35 cellular contexts compared by ENCODE assay signal in the genomic region with DNA sequence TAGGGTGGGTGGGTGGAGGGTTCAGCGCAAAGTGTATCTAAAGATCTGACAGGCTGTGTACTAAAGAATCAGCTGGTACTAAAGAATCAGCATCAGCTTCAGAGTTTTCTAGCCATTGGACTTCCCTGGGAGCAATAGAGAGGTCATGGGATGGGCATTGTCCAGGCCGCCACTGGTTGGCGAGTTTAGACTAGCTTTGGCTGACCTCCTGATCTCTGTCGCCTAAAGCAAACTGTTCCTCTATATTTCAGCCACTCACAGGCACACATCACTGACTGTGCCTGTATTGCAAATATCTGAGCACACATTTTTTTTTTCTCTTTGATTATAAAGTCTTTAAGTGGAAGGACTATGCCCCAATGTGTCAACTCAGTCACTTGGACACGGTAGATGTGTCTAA.
DNase-seq lines count a peak whose midpoint lies in the region; ATAC-seq, FAIRE-seq and TF ChIP-seq lines count a peak whose summit lies in the region.
"Had no signal": no experiment of that assay in that cellular context is flagged by ENCODE, and none has a peak within 500 bp of the region (broad histone marks: within the 10 kb centered on the region; RNA-seq: fewer than 3 reads in every experiment).

No MANE protein-coding gene starts in this region.

- TF ChIP-seq RAD21 in liver (IDR thresholded peaks at IDR 0.05) (no peak), HepG2 (CRISPR knock-in tag; IDR thresholded peaks at IDR 0.05) (no peak)

- H4K20me1 ChIP-seq in HepG2 (ENCODE audit: insufficient read depth, low read length) = no peaks in the 10 kb centered on the region
- H4K20me1 ChIP-seq in smooth muscle cell (ENCODE audit: low read depth) = no peaks in the 10 kb centered on the region
- H4K20me1 ChIP-seq: BLaER1; BLaER1 treated with 17β-estradiol and CSF1 and Interleukin-3, amounts not matched to agents 10 nM and 100 nM had no signal

- H3K4me2 ChIP-seq in HepG2 (ENCODE audit: low read depth, low read length) (no peak overlapping the region), smooth muscle cell (no peak overlapping the region)
- H3K4me2 ChIP-seq: A549; BLaER1; BLaER1 treated with 17β-estradiol and CSF1 and Interleukin-3, amounts not matched to agents 10 nM and 100 nM had no signal

- no peaks in the 10 kb centered on the region for H3K9me3 ChIP-seq in liver (ENCODE audit: control insufficient read depth in 4 of 4, low read length in 3 of 4)
- H3K9me3 ChIP-seq in HepG2 (ENCODE audit: low read length) = no peaks in the 10 kb centered on the region
- H3K9me3 ChIP-seq in right lobe of liver = no peaks in the 10 kb centered on the region
- no peaks in the 10 kb centered on the region for H3K9me3 ChIP-seq in smooth muscle cell (replicated peaks; ENCODE audit: low read depth)
- H3K9me3 ChIP-seq: A549, BE2C, Caco-2 had no signal

- TF ChIP-seq POLR2A in HepG2 (IDR thresholded peaks at IDR 0.05; ENCODE audit: insufficient read depth in 1 of 2, low read depth in 2 of 2, low read length in 2 of 2) = no peak
- no peak for TF ChIP-seq POLR2A in right lobe of liver (IDR thresholded peaks at IDR 0.05)

- intact Hi-C loops in HepG2 (cut with micrococcal nuclease; ENCODE audit: unreplicated experiment) = no loop called here
- intact Hi-C loops in right lobe of liver (cut with DNase I) = no loop called here

- no peaks in the 10 kb centered on the region for H3F3A ChIP-seq in smooth muscle cell (ENCODE audit: low read depth)

- no peak for FAIRE-seq in HepG2 (lab: Jason Lieb, UNC)
- FAIRE-seq: A204.1, A549, D721Med had no signal

- H3K4me1 ChIP-seq in liver (ENCODE audit: control insufficient read depth in 4 of 4, insufficient read depth in 4 of 4, low read length in 3 of 4) (peaks cover 0 to 18% (median 2%) of the 10 kb centered on the region in 4 donors), HepG2 (ENCODE audit: insufficient read depth, low read length) (no peaks in the 10 kb centered on the region), right lobe of liver (no peaks in the 10 kb centered on the region), smooth muscle cell (ENCODE audit: low read depth) (no peaks in the 10 kb centered on the region)
- H3K4me1 ChIP-seq: A549; BE2C; BLaER1; BLaER1 treated with 17β-estradiol and CSF1 and Interleukin-3, amounts not matched to agents 10 nM and 100 nM; Caco-2 had no signal

- no peak overlapping the region for H2AFZ ChIP-seq in HepG2 (ENCODE audit: low read length)
- H2AFZ ChIP-seq in smooth muscle cell (ENCODE audit: low read depth) = no peak overlapping the region

- CTCF ChIA-PET in HepG2 (lab: Yijun Ruan, JAX; ENCODE audit: low intra/inter-chr PET ratio, low total read pairs) = no interaction called here

- no peaks in the 10 kb centered on the region for H3K36me3 ChIP-seq in liver (ENCODE audit: control insufficient read depth in 4 of 4, insufficient read depth in 3 of 4, low read depth in 1 of 4, low read length in 3 of 4)
- no peaks in the 10 kb centered on the region for H3K36me3 ChIP-seq in HepG2 (replicated peaks in 1 of 2; ENCODE audit: control insufficient read depth in 1 of 2, insufficient read depth in 2 of 2, low read length in 2 of 2)
- no peaks in the 10 kb centered on the region for H3K36me3 ChIP-seq in right lobe of liver
- no peaks in the 10 kb centered on the region for H3K36me3 ChIP-seq in smooth muscle cell (ENCODE audit: low read depth)
- H3K36me3 ChIP-seq: BE2C; BLaER1; BLaER1 treated with 17β-estradiol and CSF1 and Interleukin-3, amounts not matched to agents 10 nM and 100 nM had no signal

- ATAC-seq in HepG2 = no peak
- peak; percentile 93 for ATAC-seq in left lobe of liver
- peak; percentile 91 to 96 (median 92) for ATAC-seq in right lobe of liver
- no peak for ATAC-seq in HG03095 (IDR thresholded peaks at IDR 0.05; ENCODE audit: unreplicated experiment)
- ATAC-seq: A549; CD8-positive, alpha-beta T cell had no signal

- no peaks in the 10 kb centered on the region for H3K27me3 ChIP-seq in liver (ENCODE audit: control insufficient read depth in 4 of 4, insufficient read depth in 4 of 4, low read length in 3 of 4)
- H3K27me3 ChIP-seq in HepG2 (ENCODE audit: control insufficient read depth in 1 of 2, insufficient read depth in 2 of 2, low read length in 2 of 2) = peaks cover 2 to 4% of the 10 kb centered on the region in 2 experiments; a peak in 3 of 5 replicates
- no peaks in the 10 kb centered on the region for H3K27me3 ChIP-seq in right lobe of liver
- peaks cover 12% of the 10 kb centered on the region for H3K27me3 ChIP-seq in smooth muscle cell (ENCODE audit: low read depth)
- H3K27me3 ChIP-seq: BE2C; BLaER1; BLaER1 treated with 17β-estradiol and CSF1 and Interleukin-3, amounts not matched to agents 10 nM and 100 nM had no signal

- in situ Hi-C loops in HepG2 (cut with HindIII; ENCODE audit: extremely low pct_ligation_motif_present, low pct_unique_long_range_greater_than_20kb) = no loop called here

- DNase-seq in HepG2 (ENCODE audit: low spot score) = no peak
- DNase-seq in LNCaP clone FGC (ENCODE audit: low read depth) = peak; percentile 36
- DNase-seq in left lobe of liver (ENCODE audit: low spot score) = no peak
- peak in 2 of 3 donors; percentile 56 to 64 for DNase-seq in right lobe of liver
- DNase-seq in effector CD4-positive, alpha-beta T cell = no peak
- DNase-seq in smooth muscle cell (lab: John Stamatoyannopoulos, UW; ENCODE audit: unreplicated experiment) = no peak
- DNase-seq: 8988T; ACHN; AML-193; BE2C; C1 segment of cervical spinal cord; Caco-2; Calu3; CD4-positive, alpha-beta memory T cell; CD4-positive, alpha-beta T cell; CD4-positive, CD25-positive, alpha-beta regulatory T cell; CD8-positive, alpha-beta memory T cell; CD8-positive, alpha-beta T cell; COR-L47; DMS 273 treated with DMSO at 0.1 percent for 48 hours; DMS153; DMS53; DMS79; DMS79 treated with DMSO at 0.1 percent for 48 hours; DND-41; EL had no signal

- no peak for TF ChIP-seq CTCF in liver (IDR thresholded peaks at IDR 0.05; ENCODE audit: low read depth, low read length, missing input control)
- TF ChIP-seq CTCF in HepG2 (CRISPR knock-in tag; IDR thresholded peaks at IDR 0.05) = no peak
- no peak for TF ChIP-seq CTCF in LNCaP clone FGC (IDR thresholded peaks at IDR 0.05; ENCODE audit: control insufficient read depth, extremely low read depth, insufficient read depth)
- no peak for TF ChIP-seq CTCF in right lobe of liver (IDR thresholded peaks at IDR 0.05)
- TF ChIP-seq CTCF in smooth muscle cell (IDR thresholded peaks at IDR 0.05; ENCODE audit: borderline replicate concordance, insufficient read depth, poor library complexity, severe bottlenecking) = no peak

- H3K9ac ChIP-seq in liver (ENCODE audit: low read depth in 1 of 2, low read length in 2 of 2) (no peak overlapping the region), HepG2 (ENCODE audit: insufficient read depth, low read depth, low read length) (no peak overlapping the region), smooth muscle cell (ENCODE audit: low read depth) (no peak overlapping the region)
- H3K9ac ChIP-seq: BLaER1; BLaER1 treated with 17β-estradiol and CSF1 and Interleukin-3, amounts not matched to agents 10 nM and 100 nM had no signal

- no peak overlapping the region for H3K4me3 ChIP-seq in liver (ENCODE audit: low read depth in 1 of 3, low read length in 3 of 3)
- no peak overlapping the region for H3K4me3 ChIP-seq in HepG2 (replicated peaks in 1 of 3; ENCODE audit: insufficient read depth in 1 of 3, low read depth in 2 of 3, low read length in 3 of 3)
- H3K4me3 ChIP-seq in LNCaP clone FGC (ENCODE audit: low read depth, low read length) = no peak overlapping the region
- no peak overlapping the region for H3K4me3 ChIP-seq in right lobe of liver
- H3K4me3 ChIP-seq in smooth muscle cell = no peak overlapping the region
- H3K4me3 ChIP-seq: A549; BLaER1; BLaER1 treated with 17β-estradiol and CSF1 and Interleukin-3, amounts not matched to agents 10 nM and 100 nM had no signal

- no TSS peak for BruUV-seq in HepG2 (replicated peaks; lab: Mats Ljungman, UMichigan)

- 51% methylated on average over 5 of the region's 5 CpGs for WGBS in liver
- 16% methylated on average over 5 of the region's 5 CpGs for WGBS in HepG2 (ENCODE audit: low lambda C conversion rate)
- 41% methylated on average over 3 of the region's 5 CpGs for WGBS in right lobe of liver (ENCODE audit: insufficient coverage, low coverage, low lambda C conversion rate, missing lambda C conversion rate)
- WGBS in smooth muscle cell (ENCODE audit: low lambda C conversion rate) = 95% methylated on average over 5 of the region's 5 CpGs

- H3K27ac ChIP-seq in liver (ENCODE audit: low read depth in 1 of 2, low read length in 2 of 2) (no peak overlapping the region), HepG2 (ENCODE audit: extremely low read length, insufficient read depth, low read length) (no peak overlapping the region), right lobe of liver (no peak overlapping the region), smooth muscle cell (ENCODE audit: low read depth) (no peak overlapping the region)
- H3K27ac ChIP-seq: 22Rv1; A549; BLaER1; BLaER1 treated with 17β-estradiol and CSF1 and Interleukin-3, amounts not matched to agents 10 nM and 100 nM; C4-2B had no signal

- POLR2A ChIA-PET in HepG2 (lab: Yijun Ruan, JAX) = no interaction called here

- no peaks in the 10 kb centered on the region for H3K79me2 ChIP-seq in HepG2 (ENCODE audit: insufficient read depth, low read length)
- H3K79me2 ChIP-seq in smooth muscle cell (ENCODE audit: low read depth) = no peaks in the 10 kb centered on the region

- TF ChIP-seq EP300 in HepG2 (IDR thresholded peaks at IDR 0.05; ENCODE audit: low read depth in 2 of 2, low read length in 2 of 2) (no peak), HepG2 (CRISPR knock-in tag; IDR thresholded peaks at IDR 0.05; ENCODE audit: borderline replicate concordance) (no peak)

TF ChIP-seq in liver, 16 proteins besides CTCF, POLR2A, EP300 and RAD21 (continues in another document):
- no peak for TF ChIP-seq FOXA1 (IDR thresholded peaks at IDR 0.05)
- TF ChIP-seq HNF4A (conservative IDR thresholded peaks at IDR 0.05) = peak in 1 of 2 donors; percentile 62

TF ChIP-seq in HepG2, 621 proteins besides CTCF, POLR2A, EP300 and RAD21:
- TF ChIP-seq SNAI1 (CRISPR knock-in tag; IDR thresholded peaks at IDR 0.05; ENCODE audit: borderline replicate concordance) (no peak), SOX5 (CRISPR knock-in tag; IDR thresholded peaks at IDR 0.05; ENCODE audit: borderline replicate concordance) (no peak), KLF12 (CRISPR knock-in tag; IDR thresholded peaks at IDR 0.05; ENCODE audit: borderline replicate concordance) (no peak), SRSF1 (optimal IDR thresholded peaks at IDR 0.05; ENCODE audit: low read depth, low read length) (no peak), DNMT1 (CRISPR knock-in tag; IDR thresholded peaks at IDR 0.05) (no peak)
- TF ChIP-seq, protein P1, sequence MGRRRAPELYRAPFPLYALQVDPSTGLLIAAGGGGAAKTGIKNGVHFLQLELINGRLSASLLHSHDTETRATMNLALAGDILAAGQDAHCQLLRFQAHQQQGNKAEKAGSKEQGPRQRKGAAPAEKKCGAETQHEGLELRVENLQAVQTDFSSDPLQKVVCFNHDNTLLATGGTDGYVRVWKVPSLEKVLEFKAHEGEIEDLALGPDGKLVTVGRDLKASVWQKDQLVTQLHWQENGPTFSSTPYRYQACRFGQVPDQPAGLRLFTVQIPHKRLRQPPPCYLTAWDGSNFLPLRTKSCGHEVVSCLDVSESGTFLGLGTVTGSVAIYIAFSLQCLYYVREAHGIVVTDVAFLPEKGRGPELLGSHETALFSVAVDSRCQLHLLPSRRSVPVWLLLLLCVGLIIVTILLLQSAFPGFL (CRISPR knock-in tag; IDR thresholded peaks at IDR 0.05) = no peak

Comparison
In these comparisons a context has a peak if more than half of its experiments do, and no peak if none do; other contexts are left out.
1. ATAC-seq: peak in left lobe of liver (single experiment) and right lobe of liver (4 of 4); none in HepG2 (single experiment) and HG03095 (single experiment).
2. DNase-seq: peak in LNCaP clone FGC (single experiment) and right lobe of liver (2 of 3); none in HepG2 (single experiment), left lobe of liver (single experiment), effector CD4-positive, alpha-beta T cell (single experiment) and smooth muscle cell (single experiment).